ENCODE assay signal across 8 cellular contexts in genomic region chr9:35791321-35791921, GRCh38. TPM values are rescaled to one million over a fixed set of nuclear protein-coding genes. Genes with fewer than 3 reads are reported as not detected.
DNase-seq lines count a peak whose midpoint lies in the region; ATAC-seq and TF ChIP-seq lines count a peak whose summit lies in the region.

TSS of gene NPR2 (plus strand) at chr9:35791591. CDS start at chr9:35792409, 818 bp downstream.

- in situ Hi-C loops in GM13977 (cut with MboI; ENCODE audit: low pct_unique_long_range_greater_than_20kb, low sequenced_read_pairs, unreplicated experiment) = no loop called here

- H3K4me3 ChIP-seq in muscle layer of duodenum (ENCODE audit: low read depth in 1 of 2, low read length in 2 of 2) (peak within 1 kb of the TSS in 1 of 2 donors; percentile 56), vagina (peak within 1 kb of the TSS; percentile 62 to 63)

- H3K36me3 ChIP-seq in muscle layer of duodenum (ENCODE audit: control insufficient read depth in 1 of 2, insufficient read depth in 2 of 2, low read length in 2 of 2) (no peaks in the 10 kb centered on the region), vagina (no peaks in the 10 kb centered on the region)

- no peak within 1 kb of the TSS for H3K4me3 Mint-ChIP-seq in activated naive CD8-positive, alpha-beta T cell treated with anti-CD3 and anti-CD28 coated beads, Interleukin-2, amount 10 ng/mL, durations not matched to agents 7 days and 5 days
- H3K4me3 Mint-ChIP-seq in activated naive CD8-positive, alpha-beta T cell treated with anti-CD3 and anti-CD28 coated beads for 36 hours = no peak within 1 kb of the TSS

- TF ChIP-seq CTCF in vagina (IDR thresholded peaks at IDR 0.05) (no peak), GM13977 (IDR thresholded peaks at IDR 0.05; ENCODE audit: extremely low read depth, insufficient read depth, missing control alignments) (no peak)

- H3K27me3 ChIP-seq in muscle layer of duodenum (ENCODE audit: low read depth, low read length) (no peaks in the 10 kb centered on the region), vagina (no peaks in the 10 kb centered on the region)

- DNase-seq in activated naive CD8-positive, alpha-beta T cell treated with anti-CD3 and anti-CD28 coated beads, Interleukin-2, amount 10 ng/mL, durations not matched to agents 7 days and 5 days = no peak
- DNase-seq in activated naive CD8-positive, alpha-beta T cell treated with anti-CD3 and anti-CD28 coated beads for 36 hours = no peak
- DNase-seq in fibroblast of gingiva (ENCODE audit: low read depth) (peak; percentile 46), vagina (ENCODE audit: extremely low spot score in 2 of 2) (no peak), erythroblast (lab: John Stamatoyannopoulos, UW) (no peak), GM13977 (ENCODE audit: low spot score) (no peak)

- peaks cover 2% of the 10 kb centered on the region for H3K36me3 Mint-ChIP-seq in activated naive CD8-positive, alpha-beta T cell treated with anti-CD3 and anti-CD28 coated beads, Interleukin-2, amount 10 ng/mL, durations not matched to agents 7 days and 5 days
- H3K36me3 Mint-ChIP-seq in activated naive CD8-positive, alpha-beta T cell treated with anti-CD3 and anti-CD28 coated beads for 36 hours = peaks cover 4% of the 10 kb centered on the region

- H3K9me3 ChIP-seq in muscle layer of duodenum (ENCODE audit: control insufficient read depth in 1 of 2, low read length in 2 of 2) = no peaks in the 10 kb centered on the region
- H3K9me3 ChIP-seq in vagina = no peaks in the 10 kb centered on the region

- H3K27me3 Mint-ChIP-seq in activated naive CD8-positive, alpha-beta T cell treated with anti-CD3 and anti-CD28 coated beads, Interleukin-2, amount 10 ng/mL, durations not matched to agents 7 days and 5 days = no peaks in the 10 kb centered on the region
- no peaks in the 10 kb centered on the region for H3K27me3 Mint-ChIP-seq in activated naive CD8-positive, alpha-beta T cell treated with anti-CD3 and anti-CD28 coated beads for 36 hours

- peak within 1 kb of the TSS; percentile 11 for H3K27ac ChIP-seq in muscle layer of duodenum (ENCODE audit: low read length)
- peak within 1 kb of the TSS; percentile 81 for H3K27ac ChIP-seq in vagina

- ATAC-seq in activated naive CD8-positive, alpha-beta T cell treated with anti-CD3 and anti-CD28 coated beads, Interleukin-2, amount 10 ng/mL, durations not matched to agents 7 days and 5 days (ENCODE audit: low read depth) = no peak
- no peak for ATAC-seq in GM19397 (IDR thresholded peaks at IDR 0.05; ENCODE audit: unreplicated experiment)

- no peaks in the 10 kb centered on the region for H3K9me3 Mint-ChIP-seq in activated naive CD8-positive, alpha-beta T cell treated with anti-CD3 and anti-CD28 coated beads, Interleukin-2, amount 10 ng/mL, durations not matched to agents 7 days and 5 days
- H3K9me3 Mint-ChIP-seq in activated naive CD8-positive, alpha-beta T cell treated with anti-CD3 and anti-CD28 coated beads for 36 hours = no peaks in the 10 kb centered on the region

- TF ChIP-seq POLR2A in vagina (IDR thresholded peaks at IDR 0.05) = peak in 1 of 2 donors; percentile 32
- no peak for TF ChIP-seq POLR2A in erythroblast (IDR thresholded peaks at IDR 0.05; ENCODE audit: low read length)

- H3K27ac Mint-ChIP-seq in activated naive CD8-positive, alpha-beta T cell treated with anti-CD3 and anti-CD28 coated beads, Interleukin-2, amount 10 ng/mL, durations not matched to agents 7 days and 5 days = no peak within 1 kb of the TSS
- no peak within 1 kb of the TSS for H3K27ac Mint-ChIP-seq in activated naive CD8-positive, alpha-beta T cell treated with anti-CD3 and anti-CD28 coated beads for 36 hours

- H3K4me1 ChIP-seq in muscle layer of duodenum (ENCODE audit: control insufficient read depth in 1 of 2, insufficient read depth in 2 of 2, low read length in 2 of 2) = peaks cover 0 to 31% of the 10 kb centered on the region in 2 donors
- peaks cover 56% of the 10 kb centered on the region for H3K4me1 ChIP-seq in vagina

- intact Hi-C loops in vagina (cut with DNase I) = loop anchor here (5.0 kb wide), 1 partner anchor 91 kb away; no protein-coding TSS in a partner anchor

- POLR2A ChIA-PET in activated naive CD8-positive, alpha-beta T cell treated with anti-CD3 and anti-CD28 coated beads, Interleukin-2, amount 10 ng/mL, durations not matched to agents 7 days and 5 days (lab: Charles Lee) = no interaction called here

- peaks cover 7% of the 10 kb centered on the region for H3K4me1 Mint-ChIP-seq in activated naive CD8-positive, alpha-beta T cell treated with anti-CD3 and anti-CD28 coated beads, Interleukin-2, amount 10 ng/mL, durations not matched to agents 7 days and 5 days
- peaks cover 4% of the 10 kb centered on the region for H3K4me1 Mint-ChIP-seq in activated naive CD8-positive, alpha-beta T cell treated with anti-CD3 and anti-CD28 coated beads for 36 hours

RNA-seq across cellular contexts. Expression of gene NPR2, which starts in this region (rescaled TPM):
- 10 to 100 TPM; 13.5 to 13.7 TPM for total RNA-seq in activated naive CD8-positive, alpha-beta T cell treated with anti-CD3 and anti-CD28 coated beads, Interleukin-2, amount 10 ng/mL, durations not matched to agents 7 days and 5 days
- 1 to 10 TPM; 4.7 to 8.9 TPM for total RNA-seq in activated naive CD8-positive, alpha-beta T cell treated with anti-CD3 and anti-CD28 coated beads for 36 hours
- 17.2 TPM for total RNA-seq in vagina
